In genomic region chr2:238864207-238865014, GRCh38 we compare ENCODE assay signal across 1 cellular context.
TF ChIP-seq lines count a peak whose summit lies in the region.

No MANE protein-coding gene starts in this region.

TF ChIP-seq in HEK293, 187 proteins besides CTCF, POLR2A, EP300 and RAD21 (continued from another document):
- no peak for TF ChIP-seq ZNF18 (tag by site-specific recombination; IDR thresholded peaks at IDR 0.05)
- no peak for TF ChIP-seq ZNF214 (tag by site-specific recombination; IDR thresholded peaks at IDR 0.05; ENCODE audit: borderline replicate concordance)
- TF ChIP-seq BCL11B (tag by site-specific recombination; IDR thresholded peaks at IDR 0.05; ENCODE audit: low read depth), result no peak
- 0 out of 2 replicates have a peak, but pooled peaks have one; percentile 39 for TF ChIP-seq ZNF660 (tag by site-specific recombination; IDR thresholded peaks at IDR 0.05)
- peak; percentile 93 for TF ChIP-seq TCF7L2 (IDR thresholded peaks at IDR 0.05; ENCODE audit: borderline replicate concordance, low read depth, low read length)
- no peak for TF ChIP-seq MYNN (tag by site-specific recombination; IDR thresholded peaks at IDR 0.05; ENCODE audit: borderline replicate concordance)
- TF ChIP-seq ZNF623 (tag by site-specific recombination; IDR thresholded peaks at IDR 0.05), result no peak
- no peak for TF ChIP-seq ZBTB49 (tag by site-specific recombination; IDR thresholded peaks at IDR 0.05; ENCODE audit: low read depth)
- no peak for TF ChIP-seq PRDM6 (tag by site-specific recombination; IDR thresholded peaks at IDR 0.05)
- no peak for TF ChIP-seq ZNF37A (tag by site-specific recombination; IDR thresholded peaks at IDR 0.05)
- no peak for TF ChIP-seq ZSCAN5A (tag by site-specific recombination; IDR thresholded peaks at IDR 0.05)
- no peak for TF ChIP-seq KLF7 (tag by site-specific recombination; IDR thresholded peaks at IDR 0.05; ENCODE audit: borderline replicate concordance)
- no peak for TF ChIP-seq ZNF202 (tag by site-specific recombination; IDR thresholded peaks at IDR 0.05; ENCODE audit: borderline replicate concordance)
- no peak for TF ChIP-seq ZNF302 (tag by site-specific recombination; IDR thresholded peaks at IDR 0.05; ENCODE audit: low read depth)
- no peak for TF ChIP-seq ZNF341 (tag by site-specific recombination; IDR thresholded peaks at IDR 0.05; ENCODE audit: low read depth)
- no peak for TF ChIP-seq ZNF513 (tag by site-specific recombination; IDR thresholded peaks at IDR 0.05)
- TF ChIP-seq ZBTB10 (tag by site-specific recombination; IDR thresholded peaks at IDR 0.05), result no peak
- TF ChIP-seq ZNF23 (tag by site-specific recombination; IDR thresholded peaks at IDR 0.05; ENCODE audit: borderline replicate concordance), result no peak
- TF ChIP-seq ZNF701 (tag by site-specific recombination; IDR thresholded peaks at IDR 0.05), result no peak
- no peak for TF ChIP-seq ZNF292 (tag by site-specific recombination; IDR thresholded peaks at IDR 0.05; ENCODE audit: borderline replicate concordance, low read depth)
- no peak for TF ChIP-seq ZNF169 (tag by site-specific recombination; IDR thresholded peaks at IDR 0.05)
- TF ChIP-seq ZBTB20 (tag by site-specific recombination; IDR thresholded peaks at IDR 0.05), result peak; percentile 45; the same call in 1 of the 2 replicates
- TF ChIP-seq ZNF549 (tag by site-specific recombination; IDR thresholded peaks at IDR 0.05), result no peak
- TF ChIP-seq ZNF112 (tag by site-specific recombination; IDR thresholded peaks at IDR 0.05), result no peak
- TF ChIP-seq ZNF366 (tag by site-specific recombination; conservative IDR thresholded peaks at IDR 0.05), result peak; percentile 70
- TF ChIP-seq ZNF830 (tag by site-specific recombination; IDR thresholded peaks at IDR 0.05; ENCODE audit: low read depth), result no peak
- 0 out of 2 replicates have a peak, but pooled peaks have one; percentile 35 for TF ChIP-seq ZNF600 (tag by site-specific recombination; IDR thresholded peaks at IDR 0.05)
- no peak for TF ChIP-seq ZNF239 (tag by site-specific recombination; IDR thresholded peaks at IDR 0.05)
- TF ChIP-seq ZBTB17 (tag by site-specific recombination; IDR thresholded peaks at IDR 0.05), result peak; percentile 55; the same call in 1 of the 2 replicates
- TF ChIP-seq IKZF3 (tag by site-specific recombination; IDR thresholded peaks at IDR 0.05), result peak; percentile 34; the same call in 1 of the 2 replicates
- TF ChIP-seq OSR2 (tag by site-specific recombination; IDR thresholded peaks at IDR 0.05), result no peak
- no peak for TF ChIP-seq ZNF423 (tag by site-specific recombination; IDR thresholded peaks at IDR 0.05)
